ENCODE assay signal across 18 cellular contexts in genomic region chr12:82874935-82875334, GRCh38.
DNase-seq lines count a peak whose midpoint lies in the region; ATAC-seq and TF ChIP-seq lines count a peak whose summit lies in the region.
"Had no signal": no experiment of that assay in that cellular context is flagged by ENCODE, and none has a peak within 500 bp of the region (broad histone marks: within the 10 kb centered on the region; RNA-seq: fewer than 3 reads in every experiment).

No MANE protein-coding gene starts in this region.

- no peaks in the 10 kb centered on the region for H3K27me3 Mint-ChIP-seq in glutamatergic neuron (ENCODE audit: unreplicated experiment)
- H3K27me3 Mint-ChIP-seq: activated naive CD8-positive, alpha-beta T cell; B cell had no signal

- H3K36me3 ChIP-seq in aorta (ENCODE audit: control insufficient read depth in 1 of 2, insufficient read depth in 2 of 2, low read length in 1 of 2): no peaks in the 10 kb centered on the region
- H3K36me3 ChIP-seq: gastrocnemius medialis had no signal

- no peaks in the 10 kb centered on the region for H3K27me3 ChIP-seq in aorta (ENCODE audit: control insufficient read depth in 1 of 2, insufficient read depth in 2 of 2, low read length in 1 of 2)
- H3K27me3 ChIP-seq: gastrocnemius medialis had no signal

- no peak for TF ChIP-seq CTCF in glutamatergic neuron (IDR thresholded peaks at IDR 0.05; ENCODE audit: partially characterized antibody, unreplicated experiment)

- H3K4me3 Mint-ChIP-seq in glutamatergic neuron (ENCODE audit: unreplicated experiment): no peak overlapping the region
- H3K4me3 Mint-ChIP-seq: activated naive CD8-positive, alpha-beta T cell; B cell had no signal

- DNase-seq in Ammon's horn (ENCODE audit: low spot score) (peak; percentile 51), HS-5 (ENCODE audit: low read depth) (peak; percentile 14), astrocyte of the hippocampus (ENCODE audit: low read depth, low spot score) (peak; percentile 14), glutamatergic neuron (no peak), NCI-H1417 treated with DMSO at 0.1 percent for 48 hours (lab: John Stamatoyannopoulos, UW) (no peak), aorta (no peak), DMS79 (lab: John Stamatoyannopoulos, UW) (no peak)
- DNase-seq: activated CD8-positive, alpha-beta memory T cell treated with anti-CD3 and anti-CD28 coated beads, Interleukin-2, amount 50 U/mL, for 4 hours; DND-41; gastrocnemius medialis; islet precursor cell; NCI-H1417; SHP77 treated with DMSO at 0.1 percent for 48 hours; stimulated activated CD4-positive, alpha-beta T cell treated with anti-CD3 and anti-CD28 coated beads, Interleukin-1b, Interleukin-23, amount 100 ng/mL, for 48 hours had no signal

- H3K4me3 ChIP-seq in aorta (ENCODE audit: low read length in 2 of 2): no peak overlapping the region
- H3K4me3 ChIP-seq: coronary artery, gastrocnemius medialis had no signal

- H3K9me3 ChIP-seq in aorta (ENCODE audit: control insufficient read depth, low read length): peaks cover 2% of the 10 kb centered on the region
- H3K9me3 ChIP-seq: gastrocnemius medialis had no signal

- no peaks in the 10 kb centered on the region for H3K4me1 ChIP-seq in aorta (ENCODE audit: control insufficient read depth in 1 of 2, insufficient read depth in 2 of 2, low read length in 2 of 2)
- H3K4me1 ChIP-seq: gastrocnemius medialis had no signal

- ATAC-seq in aorta (ENCODE audit: low FRiP score) (no peak), GM18502 (IDR thresholded peaks at IDR 0.05; ENCODE audit: poor library complexity, unreplicated experiment) (no peak)
- ATAC-seq: gastrocnemius medialis had no signal

- no peak overlapping the region for H3K27ac ChIP-seq in aorta (ENCODE audit: low read depth in 1 of 2, low read length in 2 of 2)
- H3K27ac ChIP-seq: coronary artery, gastrocnemius medialis had no signal

- H3K4me1 Mint-ChIP-seq in glutamatergic neuron (ENCODE audit: low read depth, unreplicated experiment): peaks cover 60% of the 10 kb centered on the region

- H3K9me3 Mint-ChIP-seq in glutamatergic neuron (ENCODE audit: unreplicated experiment): peaks cover 5% of the 10 kb centered on the region

- intact Hi-C loops in aorta (cut with DNase I): no loop called here

- no peaks in the 10 kb centered on the region for H3K36me3 Mint-ChIP-seq in glutamatergic neuron (ENCODE audit: unreplicated experiment)
- H3K36me3 Mint-ChIP-seq: activated naive CD8-positive, alpha-beta T cell had no signal

- WGBS in aorta, 2 donors: 83 to 92% methylated on average over 1 of the region's 1 CpG

- H3K27ac Mint-ChIP-seq in glutamatergic neuron (ENCODE audit: unreplicated experiment): peak overlapping the region; percentile 89
- H3K27ac Mint-ChIP-seq: activated naive CD8-positive, alpha-beta T cell; B cell had no signal

Comparison
In these comparisons a context has a peak if more than half of its experiments do, and no peak if none do; other contexts are left out.
1. DNase-seq: peak in Ammon's horn (single experiment), HS-5 (single experiment) and astrocyte of the hippocampus (single experiment); none in glutamatergic neuron (single experiment), NCI-H1417 treated with DMSO at 0.1 percent for 48 hours (single experiment), aorta (0 of 2) and DMS79 (single experiment).